ENCODE assay signal across 11 cellular contexts in genomic region chr14:73467800-73468199, GRCh38. TPM values are rescaled to one million over a fixed set of nuclear protein-coding genes. Genes with fewer than 3 reads are reported as not detected.
DNase-seq lines count a peak whose midpoint lies in the region; ATAC-seq and TF ChIP-seq lines count a peak whose summit lies in the region.
"Had no signal": no experiment of that assay in that cellular context is flagged by ENCODE, and none has a peak within 500 bp of the region (broad histone marks: within the 10 kb centered on the region; RNA-seq: fewer than 3 reads in every experiment).

No MANE protein-coding gene starts in this region.

- H3K9me3 ChIP-seq in lower lobe of right lung, result no peaks in the 10 kb centered on the region
- no peaks in the 10 kb centered on the region for H3K9me3 ChIP-seq in testis
- no peaks in the 10 kb centered on the region for H3K9me3 ChIP-seq in PC-9 (ENCODE audit: insufficient read depth, low read depth)
- H3K9me3 ChIP-seq in suprapubic skin, result no peaks in the 10 kb centered on the region
- H3K9me3 ChIP-seq: MG63 had no signal

- no peaks in the 10 kb centered on the region for H4K20me1 ChIP-seq in PC-9 (ENCODE audit: insufficient read depth)

- H3K27ac ChIP-seq in lower lobe of right lung (peak overlapping the region; percentile 74), testis (no peak overlapping the region), PC-9 (no peak overlapping the region), suprapubic skin (no peak overlapping the region)

- peak overlapping the region; percentile 74 to 83 for H3K4me3 Mint-ChIP-seq in activated T-cell treated with anti-CD3 and anti-CD28 coated beads, Interleukin-2, amount 50 U/mL, for 72 hours
- H3K4me3 Mint-ChIP-seq: central memory CD8-positive, alpha-beta T cell had no signal

- TF ChIP-seq CTCF in lower lobe of right lung (IDR thresholded peaks at IDR 0.05) (no peak), testis (IDR thresholded peaks at IDR 0.05) (no peak), PC-9 (conservative IDR thresholded peaks at IDR 0.05) (no peak), suprapubic skin (IDR thresholded peaks at IDR 0.05) (no peak)

- H3K4me1 ChIP-seq in lower lobe of right lung, result peaks cover 57% of the 10 kb centered on the region
- H3K4me1 ChIP-seq in testis, result no peaks in the 10 kb centered on the region
- H3K4me1 ChIP-seq in PC-9 (replicated peaks; ENCODE audit: insufficient read depth), result peaks cover 5% of the 10 kb centered on the region
- H3K4me1 ChIP-seq in suprapubic skin, result peaks cover 13% of the 10 kb centered on the region

- no TSS peak for BruUV-seq in PC-9 (replicated peaks; lab: Mats Ljungman, UMichigan)

- peak overlapping the region; percentile 95 for H3K27ac Mint-ChIP-seq in activated T-cell treated with anti-CD3 and anti-CD28 coated beads, Interleukin-2, amount 50 U/mL, for 72 hours

- peaks cover 0 to 2% of the 10 kb centered on the region in 2 donors for H3K36me3 Mint-ChIP-seq in activated T-cell treated with anti-CD3 and anti-CD28 coated beads, Interleukin-2, amount 50 U/mL, for 72 hours (ENCODE audit: insufficient read depth in 2 of 2)

- TF ChIP-seq POLR2A in testis (IDR thresholded peaks at IDR 0.05), result no peak
- TF ChIP-seq POLR2A in suprapubic skin (IDR thresholded peaks at IDR 0.05), result no peak

- peaks cover 62% of the 10 kb centered on the region for H3K4me1 Mint-ChIP-seq in activated T-cell treated with anti-CD3 and anti-CD28 coated beads, Interleukin-2, amount 50 U/mL, for 72 hours (ENCODE audit: low read depth)

- 0 out of 2 replicates have a peak, but pooled peaks cover under 1% of the 10 kb centered on the region for H3F3A ChIP-seq in PC-9 (ENCODE audit: insufficient read depth, low read depth)

- peak; percentile 80 to 83 for ATAC-seq in activated T-cell treated with anti-CD3 and anti-CD28 coated beads, Interleukin-2, amount 50 U/mL, for 72 hours (replicated peaks in 1 of 2)
- ATAC-seq in lower lobe of right lung, result no peak

- H3K4me3 ChIP-seq in lower lobe of right lung, result no peak overlapping the region
- no peak overlapping the region for H3K4me3 ChIP-seq in testis
- H3K4me3 ChIP-seq in PC-9, result no peak overlapping the region
- H3K4me3 ChIP-seq in suprapubic skin, result no peak overlapping the region
- H3K4me3 ChIP-seq: MG63 had no signal

- peak; percentile 62 for DNase-seq in activated naive CD4-positive, alpha-beta T cell treated with Interleukin-2 at 50 U/mL for 16 hours
- no peak for DNase-seq in activated naive CD4-positive, alpha-beta T cell (lab: John Stamatoyannopoulos, UW)
- DNase-seq in activated T-cell treated with anti-CD3 and anti-CD28 coated beads, Interleukin-2, amount 50 U/mL, for 72 hours, result peak; percentile 66 to 72
- no peak for DNase-seq in lower lobe of right lung
- DNase-seq in testis, result peak; percentile 0
- no peak for DNase-seq in PC-9
- DNase-seq in suprapubic skin (ENCODE audit: low spot score in 2 of 2), result no peak
- no peak for DNase-seq in NCI-H128 (lab: John Stamatoyannopoulos, UW; ENCODE audit: unreplicated experiment)
- DNase-seq: MG63, OCI-M1 had no signal

- TF ChIP-seq EP300 in suprapubic skin (IDR thresholded peaks at IDR 0.05), result no peak

- no peaks in the 10 kb centered on the region for H3K9me3 Mint-ChIP-seq in activated T-cell treated with anti-CD3 and anti-CD28 coated beads, Interleukin-2, amount 50 U/mL, for 72 hours
- H3K9me3 Mint-ChIP-seq: central memory CD8-positive, alpha-beta T cell had no signal

- H2AFZ ChIP-seq in PC-9, result no peak overlapping the region

- 83 to 85% methylated on average over 4 of the region's 4 CpGs for WGBS in testis, 2 donors
- WGBS in suprapubic skin, result 81% methylated on average over 4 of the region's 4 CpGs

- H3K27me3 ChIP-seq in lower lobe of right lung (ENCODE audit: low read depth) (no peaks in the 10 kb centered on the region), testis (no peaks in the 10 kb centered on the region), PC-9 (ENCODE audit: insufficient read depth, low read depth) (no peaks in the 10 kb centered on the region), suprapubic skin (no peaks in the 10 kb centered on the region)
- H3K27me3 ChIP-seq: MG63 had no signal

- POLR2A ChIA-PET in PC-9 (lab: Charles Lee; ENCODE audit: unreplicated experiment), result no interaction called here

- H3K79me2 ChIP-seq in PC-9 (ENCODE audit: low read depth), result no peaks in the 10 kb centered on the region

- no peaks in the 10 kb centered on the region for H3K9me2 ChIP-seq in PC-9 (ENCODE audit: insufficient read depth)

- CTCF ChIA-PET in PC-9 (lab: Charles Lee), result interaction anchor here (0.7 kb wide), 1 partner anchor 99 kb away, joined by 12 read pairs; no protein-coding TSS in a partner anchor

- intact Hi-C loops in lower lobe of right lung (cut with DNase I) (loop anchor here (10.0 kb wide), 1 partner anchor 173 kb away; no protein-coding TSS in a partner anchor), testis (cut with DNase I; ENCODE audit: low total_unique reads) (no loop called here), PC-9 (cut with micrococcal nuclease; ENCODE audit: unreplicated experiment) (no loop called here)

- no peaks in the 10 kb centered on the region for H3K36me3 ChIP-seq in lower lobe of right lung
- H3K36me3 ChIP-seq in testis (ENCODE audit: low read depth, missing control alignments), result no peaks in the 10 kb centered on the region
- no peaks in the 10 kb centered on the region for H3K36me3 ChIP-seq in PC-9 (ENCODE audit: low read depth)
- no peaks in the 10 kb centered on the region for H3K36me3 ChIP-seq in suprapubic skin
- H3K36me3 ChIP-seq: MG63 had no signal

- H3K27me3 Mint-ChIP-seq in activated T-cell treated with anti-CD3 and anti-CD28 coated beads, Interleukin-2, amount 50 U/mL, for 72 hours (ENCODE audit: low read depth), result no peaks in the 10 kb centered on the region
- H3K27me3 Mint-ChIP-seq: central memory CD8-positive, alpha-beta T cell had no signal

- H3K4me2 ChIP-seq in PC-9, result no peak overlapping the region

RNA-seq across cellular contexts. Expression of gene NUMB, which starts 9.5 kb away (rescaled TPM):
- total RNA-seq in activated T-cell treated with anti-CD3 and anti-CD28 coated beads, Interleukin-2, amount 50 U/mL, for 72 hours, result 10 to 100 TPM; 63.4 to 66.3 TPM
- total RNA-seq in lower lobe of right lung (126 TPM), testis (10 to 100 TPM; 69.7 to 78.7 TPM), PC-9 (2021) (59.2 and 64.5 TPM in 2 replicates), suprapubic skin (10 to 100 TPM; 43.1 to 83.4 (median 50.2) TPM)
- polyA plus RNA-seq in testis (ENCODE audit: insufficient read depth, low read depth, low replicate concordance), result 60.3 TPM

RNA-seq across cellular contexts. Expression of gene RIOX1, which starts 22.9 kb away (rescaled TPM):
- total RNA-seq in activated T-cell treated with anti-CD3 and anti-CD28 coated beads, Interleukin-2, amount 50 U/mL, for 72 hours, result 10 to 100 TPM; 12.1 to 13.3 TPM
- 12.9 TPM for total RNA-seq in lower lobe of right lung
- 10 to 100 TPM; 76.6 to 88.0 TPM for total RNA-seq in testis
- polyA plus RNA-seq in testis (ENCODE audit: insufficient read depth, low read depth, low replicate concordance), result 25.4 TPM
- total RNA-seq in PC-9 (2021), result 9.9 and 10.8 TPM in 2 replicates
- 10 to 100 TPM; 12.2 to 16.5 (median 14.0) TPM for total RNA-seq in suprapubic skin

Comparison
In these comparisons a context has a peak if more than half of its experiments do, and no peak if none do; other contexts are left out.
1. DNase-seq: peak in activated naive CD4-positive, alpha-beta T cell treated with Interleukin-2 at 50 U/mL for 16 hours (single experiment), activated T-cell treated with anti-CD3 and anti-CD28 coated beads, Interleukin-2, amount 50 U/mL, for 72 hours (2 of 2) and testis (single experiment); none in activated naive CD4-positive, alpha-beta T cell (0 of 4), lower lobe of right lung (single experiment), PC-9 (0 of 2), suprapubic skin (0 of 2) and NCI-H128 (single experiment).
2. ATAC-seq: peak in activated T-cell treated with anti-CD3 and anti-CD28 coated beads, Interleukin-2, amount 50 U/mL, for 72 hours (2 of 2); none in lower lobe of right lung (0 of 2).